In genomic region chr3:11643212-11644087, GRCh38 we compare ENCODE assay signal across 1 cellular context.
TF ChIP-seq lines count a peak whose summit lies in the region.

TSS of gene VGLL4 (minus strand) at chr3:11643915. CDS start at chr3:11643518, 397 bp downstream.

TF ChIP-seq in HepG2, 621 proteins besides CTCF, POLR2A, EP300 and RAD21 (continued from another document and continues in another):
- TF ChIP-seq SMAD9 (CRISPR knock-in tag; IDR thresholded peaks at IDR 0.05) (no peak), ZBED4 (CRISPR knock-in tag; IDR thresholded peaks at IDR 0.05; ENCODE audit: borderline replicate concordance) (no peak), ZNF282 (IDR thresholded peaks at IDR 0.05; ENCODE audit: partially characterized antibody) (no peak), ZNF800 (CRISPR knock-in tag; IDR thresholded peaks at IDR 0.05) (peak; percentile 59; the same call in 1 of the 2 replicates), ZSCAN9 (CRISPR knock-in tag; IDR thresholded peaks at IDR 0.05; ENCODE audit: borderline replicate concordance) (0 out of 2 replicates have a peak, but pooled peaks have one; percentile 50), JARID2 (CRISPR knock-in tag; IDR thresholded peaks at IDR 0.05; ENCODE audit: insufficient replicate concordance) (no peak), CAMTA2 (CRISPR knock-in tag; IDR thresholded peaks at IDR 0.05; ENCODE audit: borderline replicate concordance) (no peak), RXRA (CRISPR knock-in tag; IDR thresholded peaks at IDR 0.05) (no peak), GABPA (IDR thresholded peaks at IDR 0.05; ENCODE audit: low read depth, low read length) (no peak), GABPA (CRISPR knock-in tag; IDR thresholded peaks at IDR 0.05; ENCODE audit: low read depth) (peak; percentile 68), NCOA2 (CRISPR knock-in tag; IDR thresholded peaks at IDR 0.05) (no peak), TEF (CRISPR knock-in tag; IDR thresholded peaks at IDR 0.05) (no peak), AHR (CRISPR knock-in tag; IDR thresholded peaks at IDR 0.05) (no peak), JDP2 (CRISPR knock-in tag; IDR thresholded peaks at IDR 0.05; ENCODE audit: borderline replicate concordance) (no peak; the same call in 1 of the 2 replicates), ZNF446 (CRISPR knock-in tag; IDR thresholded peaks at IDR 0.05) (no peak; the same call in 1 of the 2 replicates), TAF1 (CRISPR knock-in tag; IDR thresholded peaks at IDR 0.05) (peak; percentile 82), ZNF776 (CRISPR knock-in tag; IDR thresholded peaks at IDR 0.05) (no peak), SIX1 (CRISPR knock-in tag; IDR thresholded peaks at IDR 0.05; ENCODE audit: borderline replicate concordance) (0 out of 2 replicates have a peak, but pooled peaks have one; percentile 5), ARID2 (CRISPR knock-in tag; IDR thresholded peaks at IDR 0.05; ENCODE audit: borderline replicate concordance) (no peak), FOXO1 (CRISPR knock-in tag; IDR thresholded peaks at IDR 0.05) (0 out of 2 replicates have a peak, but pooled peaks have one; percentile 22), AFF4 (CRISPR knock-in tag; IDR thresholded peaks at IDR 0.05) (no peak), DNMT1 (CRISPR knock-in tag; IDR thresholded peaks at IDR 0.05) (no peak), KDM5B (CRISPR knock-in tag; IDR thresholded peaks at IDR 0.05; ENCODE audit: borderline replicate concordance) (no peak), TRIM24 (CRISPR knock-in tag; IDR thresholded peaks at IDR 0.05) (no peak), SRSF9 (IDR thresholded peaks at IDR 0.05; ENCODE audit: borderline replicate concordance, insufficient read depth, low read depth, low read length, poor library complexity, severe bottlenecking) (no peak), ZNF143 (CRISPR knock-in tag; IDR thresholded peaks at IDR 0.05) (no peak), HDAC2 (CRISPR knock-in tag; IDR thresholded peaks at IDR 0.05) (peak; percentile 61; the same call in 1 of the 2 replicates), PTBP1 (IDR thresholded peaks at IDR 0.05; ENCODE audit: low read depth, low read length, poor library complexity, severe bottlenecking) (peak; percentile 40), ZNF101 (CRISPR knock-in tag; IDR thresholded peaks at IDR 0.05; ENCODE audit: borderline replicate concordance, low read depth) (no peak), ZNF547 (CRISPR knock-in tag; IDR thresholded peaks at IDR 0.05) (no peak), ZC3H13 (CRISPR knock-in tag; IDR thresholded peaks at IDR 0.05) (no peak; the same call in 1 of the 2 replicates), CC2D1A (CRISPR knock-in tag; IDR thresholded peaks at IDR 0.05) (no peak), MYPOP (CRISPR knock-in tag; IDR thresholded peaks at IDR 0.05) (peak; percentile 91), ZNF496 (CRISPR knock-in tag; IDR thresholded peaks at IDR 0.05; ENCODE audit: insufficient replicate concordance) (no peak), ZSCAN12 (CRISPR knock-in tag; IDR thresholded peaks at IDR 0.05) (peak; percentile 57; the same call in 1 of the 2 replicates), ZNF331 (CRISPR knock-in tag; IDR thresholded peaks at IDR 0.05) (peak; percentile 80), MYNN (CRISPR knock-in tag; IDR thresholded peaks at IDR 0.05; ENCODE audit: low read depth) (no peak)
- TF ChIP-seq, protein P1, sequence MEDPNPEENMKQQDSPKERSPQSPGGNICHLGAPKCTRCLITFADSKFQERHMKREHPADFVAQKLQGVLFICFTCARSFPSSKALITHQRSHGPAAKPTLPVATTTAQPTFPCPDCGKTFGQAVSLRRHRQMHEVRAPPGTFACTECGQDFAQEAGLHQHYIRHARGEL (CRISPR knock-in tag; IDR thresholded peaks at IDR 0.05): no peak
- TF ChIP-seq, protein P2, sequence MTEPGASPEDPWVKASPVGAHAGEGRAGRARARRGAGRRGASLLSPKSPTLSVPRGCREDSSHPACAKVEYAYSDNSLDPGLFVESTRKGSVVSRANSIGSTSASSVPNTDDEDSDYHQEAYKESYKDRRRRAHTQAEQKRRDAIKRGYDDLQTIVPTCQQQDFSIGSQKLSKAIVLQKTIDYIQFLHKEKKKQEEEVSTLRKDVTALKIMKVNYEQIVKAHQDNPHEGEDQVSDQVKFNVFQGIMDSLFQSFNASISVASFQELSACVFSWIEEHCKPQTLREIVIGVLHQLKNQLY (CRISPR knock-in tag; IDR thresholded peaks at IDR 0.05): no peak
- TF ChIP-seq, protein P3, sequence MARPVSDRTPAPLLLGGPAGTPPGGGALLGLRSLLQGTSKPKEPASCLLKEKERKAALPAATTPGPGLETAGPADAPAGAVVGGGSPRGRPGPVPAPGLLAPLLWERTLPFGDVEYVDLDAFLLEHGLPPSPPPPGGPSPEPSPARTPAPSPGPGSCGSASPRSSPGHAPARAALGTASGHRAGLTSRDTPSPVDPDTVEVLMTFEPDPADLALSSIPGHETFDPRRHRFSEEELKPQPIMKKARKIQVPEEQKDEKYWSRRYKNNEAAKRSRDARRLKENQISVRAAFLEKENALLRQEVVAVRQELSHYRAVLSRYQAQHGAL (CRISPR knock-in tag; IDR thresholded peaks at IDR 0.05; ENCODE audit: not compliant biosample characterization): no peak
- TF ChIP-seq, protein P4, sequence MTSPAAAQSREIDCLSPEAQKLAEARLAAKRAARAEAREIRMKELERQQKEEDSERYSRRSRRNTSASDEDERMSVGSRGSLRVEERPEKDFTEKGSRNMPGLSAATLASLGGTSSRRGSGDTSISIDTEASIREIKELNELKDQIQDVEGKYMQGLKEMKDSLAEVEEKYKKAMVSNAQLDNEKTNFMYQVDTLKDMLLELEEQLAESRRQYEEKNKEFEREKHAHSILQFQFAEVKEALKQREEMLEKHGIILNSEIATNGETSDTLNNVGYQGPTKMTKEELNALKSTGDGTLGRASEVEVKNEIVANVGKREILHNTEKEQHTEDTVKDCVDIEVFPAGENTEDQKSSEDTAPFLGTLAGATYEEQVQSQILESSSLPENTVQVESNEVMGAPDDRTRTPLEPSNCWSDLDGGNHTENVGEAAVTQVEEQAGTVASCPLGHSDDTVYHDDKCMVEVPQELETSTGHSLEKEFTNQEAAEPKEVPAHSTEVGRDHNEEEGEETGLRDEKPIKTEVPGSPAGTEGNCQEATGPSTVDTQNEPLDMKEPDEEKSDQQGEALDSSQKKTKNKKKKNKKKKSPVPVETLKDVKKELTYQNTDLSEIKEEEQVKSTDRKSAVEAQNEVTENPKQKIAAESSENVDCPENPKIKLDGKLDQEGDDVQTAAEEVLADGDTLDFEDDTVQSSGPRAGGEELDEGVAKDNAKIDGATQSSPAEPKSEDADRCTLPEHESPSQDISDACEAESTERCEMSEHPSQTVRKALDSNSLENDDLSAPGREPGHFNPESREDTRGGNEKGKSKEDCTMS (CRISPR knock-in tag; conservative IDR thresholded peaks at IDR 0.05): no peak
- TF ChIP-seq, protein P5, sequence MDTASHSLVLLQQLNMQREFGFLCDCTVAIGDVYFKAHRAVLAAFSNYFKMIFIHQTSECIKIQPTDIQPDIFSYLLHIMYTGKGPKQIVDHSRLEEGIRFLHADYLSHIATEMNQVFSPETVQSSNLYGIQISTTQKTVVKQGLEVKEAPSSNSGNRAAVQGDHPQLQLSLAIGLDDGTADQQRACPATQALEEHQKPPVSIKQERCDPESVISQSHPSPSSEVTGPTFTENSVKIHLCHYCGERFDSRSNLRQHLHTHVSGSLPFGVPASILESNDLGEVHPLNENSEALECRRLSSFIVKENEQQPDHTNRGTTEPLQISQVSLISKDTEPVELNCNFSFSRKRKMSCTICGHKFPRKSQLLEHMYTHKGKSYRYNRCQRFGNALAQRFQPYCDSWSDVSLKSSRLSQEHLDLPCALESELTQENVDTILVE (CRISPR knock-in tag; IDR thresholded peaks at IDR 0.05): no peak
- TF ChIP-seq, protein P6, sequence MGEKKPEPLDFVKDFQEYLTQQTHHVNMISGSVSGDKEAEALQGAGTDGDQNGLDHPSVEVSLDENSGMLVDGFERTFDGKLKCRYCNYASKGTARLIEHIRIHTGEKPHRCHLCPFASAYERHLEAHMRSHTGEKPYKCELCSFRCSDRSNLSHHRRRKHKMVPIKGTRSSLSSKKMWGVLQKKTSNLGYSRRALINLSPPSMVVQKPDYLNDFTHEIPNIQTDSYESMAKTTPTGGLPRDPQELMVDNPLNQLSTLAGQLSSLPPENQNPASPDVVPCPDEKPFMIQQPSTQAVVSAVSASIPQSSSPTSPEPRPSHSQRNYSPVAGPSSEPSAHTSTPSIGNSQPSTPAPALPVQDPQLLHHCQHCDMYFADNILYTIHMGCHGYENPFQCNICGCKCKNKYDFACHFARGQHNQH (CRISPR knock-in tag; IDR thresholded peaks at IDR 0.05): 0 out of 2 replicates have a peak, but pooled peaks have one; percentile 35
